ENCODE assay signal across 9 cellular contexts in genomic region chr6:47203266-47203967, GRCh38.
DNase-seq lines count a peak whose midpoint lies in the region; ATAC-seq and TF ChIP-seq lines count a peak whose summit lies in the region.
"Had no signal": no experiment of that assay in that cellular context is flagged by ENCODE, and none has a peak within 500 bp of the region (broad histone marks: within the 10 kb centered on the region; RNA-seq: fewer than 3 reads in every experiment).

No MANE protein-coding gene starts in this region.

- H3K9ac ChIP-seq in H9 (ENCODE audit: extremely low read depth, insufficient read length, low read length), result no peak overlapping the region

- H2BK5ac ChIP-seq in H9 (ENCODE audit: insufficient read length, low read length), result no peak overlapping the region

- no peak overlapping the region for H4K91ac ChIP-seq in H9 (ENCODE audit: insufficient read length, low read depth, low read length)

- no peak overlapping the region for H3K4me3 ChIP-seq in BE2C (ENCODE audit: low read depth, low read length)

- no peak overlapping the region for H3K18ac ChIP-seq in H9 (ENCODE audit: insufficient read length, low read depth, low read length)

- no peak overlapping the region for H4K5ac ChIP-seq in H9 (ENCODE audit: insufficient read length, low read depth, low read length)

- no peaks in the 10 kb centered on the region for H3K79me1 ChIP-seq in H9 (ENCODE audit: insufficient read depth, low read depth, low read length, poor library complexity, severe bottlenecking)

- no peak overlapping the region for H2BK15ac ChIP-seq in H9 (ENCODE audit: low read depth, low read length)

- no peak overlapping the region for H2BK120ac ChIP-seq in H9 (ENCODE audit: low read depth, low read length, poor library complexity, severe bottlenecking)

- H3K9me3 ChIP-seq in BE2C, result no peaks in the 10 kb centered on the region
- H3K9me3 ChIP-seq in H9 (ENCODE audit: control insufficient read depth, low read depth, low read length), result no peaks in the 10 kb centered on the region

- no peak overlapping the region for H2AFZ ChIP-seq in H9 (ENCODE audit: low read length)

- no peak overlapping the region for H3T11ph ChIP-seq in H9 (ENCODE audit: low read length)

- no peaks in the 10 kb centered on the region for H3K23me2 ChIP-seq in H9 (ENCODE audit: insufficient read length, low read depth, low read length, poor library complexity, severe bottlenecking)

- DNase-seq in central memory CD8-positive, alpha-beta T cell (ENCODE audit: low spot score in 2 of 2), result no peak
- DNase-seq in left ventricle myocardium superior (no peak), BE2C (no peak), H9 (no peak), C1 segment of cervical spinal cord (lab: John Stamatoyannopoulos, UW) (no peak)
- DNase-seq: NCI-H774 had no signal

- H3K4me1 Mint-ChIP-seq in central memory CD8-positive, alpha-beta T cell, result no peaks in the 10 kb centered on the region
- H3K4me1 Mint-ChIP-seq in H9, result no peaks in the 10 kb centered on the region

- H3K14ac ChIP-seq in H9 (ENCODE audit: insufficient read depth, low read length), result no peak overlapping the region

- H3K4me3 Mint-ChIP-seq in central memory CD8-positive, alpha-beta T cell, result no peak overlapping the region
- H3K4me3 Mint-ChIP-seq in H9, result no peak overlapping the region

- H3K27me3 Mint-ChIP-seq in central memory CD8-positive, alpha-beta T cell, result no peaks in the 10 kb centered on the region
- H3K27me3 Mint-ChIP-seq in H9 (ENCODE audit: low read depth), result peaks cover 2% of the 10 kb centered on the region

- peaks cover 5% of the 10 kb centered on the region for H3K9me3 Mint-ChIP-seq in central memory CD8-positive, alpha-beta T cell
- H3K9me3 Mint-ChIP-seq in H9, result no peaks in the 10 kb centered on the region

- H3K79me2 ChIP-seq in H9 (ENCODE audit: insufficient read depth, low read length), result no peaks in the 10 kb centered on the region

- no peaks in the 10 kb centered on the region for H4K20me1 ChIP-seq in H9 (ENCODE audit: control insufficient read depth, insufficient read depth, insufficient read length)

- H3K56ac ChIP-seq in H9 (ENCODE audit: insufficient read length, low read depth, low read length), result no peak overlapping the region

- H3K27me3 ChIP-seq in BE2C, result no peaks in the 10 kb centered on the region
- no peaks in the 10 kb centered on the region for H3K27me3 ChIP-seq in H9 (ENCODE audit: insufficient read depth, low read length)

- no peaks in the 10 kb centered on the region for H3K36me3 ChIP-seq in BE2C

- H2BK20ac ChIP-seq in H9 (ENCODE audit: low read depth, low read length, poor library complexity, severe bottlenecking), result no peak overlapping the region

- no peak overlapping the region for H3K4me2 ChIP-seq in H9 (ENCODE audit: insufficient read depth, insufficient read length, low read length)

- H3K27ac Mint-ChIP-seq in central memory CD8-positive, alpha-beta T cell (ENCODE audit: low read depth), result no peak overlapping the region
- H3K27ac Mint-ChIP-seq in H9, result no peak overlapping the region; a peak in 1 of 7 replicates

- H3K4me1 ChIP-seq in BE2C (no peaks in the 10 kb centered on the region; the same call in 1 of the 2 replicates), H9 (ENCODE audit: insufficient read depth, low read length) (no peaks in the 10 kb centered on the region)

- no CpG with 5 or more reads among the region's 4 CpGs for WGBS in H9 (ENCODE audit: extremely low coverage, insufficient read length, low lambda C conversion rate)

- no peak for TF ChIP-seq POLR2A in GM18505 (IDR thresholded peaks at IDR 0.05; ENCODE audit: borderline replicate concordance, extremely low read depth, insufficient read depth, insufficient read length)

- no peak overlapping the region for H2AK5ac ChIP-seq in H9 (ENCODE audit: insufficient read length, low read length)

- no peak overlapping the region for H3K27ac ChIP-seq in H9 (ENCODE audit: insufficient read length, low read depth, low read length)

- H3K4ac ChIP-seq in H9 (ENCODE audit: low read depth, low read length), result no peak overlapping the region

- TF ChIP-seq CTCF in BE2C (IDR thresholded peaks at IDR 0.05; ENCODE audit: low read depth, low read length), result no peak
- no peak for TF ChIP-seq CTCF in H9 (conservative IDR thresholded peaks at IDR 0.05)

- no peaks in the 10 kb centered on the region for H3K36me3 Mint-ChIP-seq in central memory CD8-positive, alpha-beta T cell (ENCODE audit: insufficient read depth)
- H3K36me3 Mint-ChIP-seq in H9 (ENCODE audit: insufficient read depth in 1 of 3, low read depth in 3 of 3), result no peaks in the 10 kb centered on the region

- no peak overlapping the region for H3K23ac ChIP-seq in H9 (ENCODE audit: insufficient read length, low read depth, low read length)

- H2BK12ac ChIP-seq in H9 (ENCODE audit: insufficient read length, low read depth, low read length), result no peak overlapping the region

- intact Hi-C loops in left ventricle myocardium superior (cut with micrococcal nuclease), result no loop called here

- ATAC-seq in GM18505 (IDR thresholded peaks at IDR 0.05; ENCODE audit: unreplicated experiment) (peak; percentile 80), GM21423 (IDR thresholded peaks at IDR 0.05; ENCODE audit: unreplicated experiment) (peak; percentile 83), HG03442 (IDR thresholded peaks at IDR 0.05; ENCODE audit: unreplicated experiment) (peak; percentile 78), left ventricle myocardium superior (no peak)
- peak; percentile 46 for ATAC-seq in central memory CD8-positive, alpha-beta T cell (replicated peaks; ENCODE audit: extremely low read depth, poor library complexity, severe bottlenecking)

- H4K8ac ChIP-seq in H9 (replicated peaks; ENCODE audit: insufficient read length, low read depth, low read length), result no peak overlapping the region
